ENCODE assay signal across 1 cellular context in genomic region chr10:103193820-103194529, GRCh38.
TF ChIP-seq lines count a peak whose summit lies in the region.

No MANE protein-coding gene starts in this region.

TF ChIP-seq in K562, 482 proteins besides CTCF, POLR2A, EP300 and RAD21 (continued from another document and continues in another):
- TF ChIP-seq AFF4 (CRISPR knock-in tag; IDR thresholded peaks at IDR 0.05), result no peak
- no peak for TF ChIP-seq MXI1 (IDR thresholded peaks at IDR 0.05; ENCODE audit: low read depth, low read length)
- TF ChIP-seq ZNF592 (IDR thresholded peaks at IDR 0.05), result 0 out of 2 replicates have a peak, but pooled peaks have one; percentile 19
- TF ChIP-seq ZBTB2 (IDR thresholded peaks at IDR 0.05), result no peak
- TF ChIP-seq CCNT2 (IDR thresholded peaks at IDR 0.05; ENCODE audit: borderline replicate concordance, extremely low read depth, insufficient read length, low read depth, low read length), result no peak
- peak; percentile 47; the same call in 1 of the 2 replicates for TF ChIP-seq SP1 (CRISPR knock-in tag; IDR thresholded peaks at IDR 0.05)
- no peak for TF ChIP-seq MLX (CRISPR knock-in tag; conservative IDR thresholded peaks at IDR 0.05)
- TF ChIP-seq TEAD4 (IDR thresholded peaks at IDR 0.05; ENCODE audit: low read length), result peak; percentile 84
- no peak for TF ChIP-seq TEAD4 (CRISPR knock-in tag; IDR thresholded peaks at IDR 0.05; ENCODE audit: borderline replicate concordance)
- no peak for TF ChIP-seq MAFG (tag; conservative IDR thresholded peaks at IDR 0.05)
- peak; percentile 50; the same call in 1 of the 2 replicates for TF ChIP-seq SMARCA4 (IDR thresholded peaks at IDR 0.05)
- no peak for TF ChIP-seq ATF4 (CRISPR knock-in tag; IDR thresholded peaks at IDR 0.05)
- TF ChIP-seq ZNF740 (CRISPR knock-in tag; IDR thresholded peaks at IDR 0.05), result no peak
- no peak for TF ChIP-seq ZNF740 (tag; IDR thresholded peaks at IDR 0.05)
- TF ChIP-seq SMARCB1 (IDR thresholded peaks at IDR 0.05; ENCODE audit: insufficient read length, low read depth), result no peak
- no peak for TF ChIP-seq FOXM1 (IDR thresholded peaks at IDR 0.05; ENCODE audit: low read depth)
- no peak for TF ChIP-seq FOXM1 (CRISPR knock-in tag; IDR thresholded peaks at IDR 0.05; ENCODE audit: low read depth)
- no peak for TF ChIP-seq MYC (IDR thresholded peaks at IDR 0.05; ENCODE audit: low read depth, low read length)
- no peak for TF ChIP-seq MYC (CRISPR knock-in tag; IDR thresholded peaks at IDR 0.05; ENCODE audit: borderline replicate concordance, low read depth)
- TF ChIP-seq ZNF280A (IDR thresholded peaks at IDR 0.05; ENCODE audit: low read depth, partially characterized antibody), result no peak
- TF ChIP-seq TAL1 (IDR thresholded peaks at IDR 0.05), result peak; percentile 52; the same call in 1 of the 2 replicates
- TF ChIP-seq HMGXB4 (CRISPR knock-in tag; IDR thresholded peaks at IDR 0.05), result no peak
- no peak for TF ChIP-seq TEAD1 (CRISPR knock-in tag; IDR thresholded peaks at IDR 0.05)
- TF ChIP-seq ZBTB12 (CRISPR knock-in tag; IDR thresholded peaks at IDR 0.05), result no peak
- no peak for TF ChIP-seq ZFP91 (CRISPR knock-in tag; IDR thresholded peaks at IDR 0.05)
- TF ChIP-seq HNRNPK (IDR thresholded peaks at IDR 0.05; ENCODE audit: low read depth, low read length, poor library complexity, severe bottlenecking), result no peak
- no peak for TF ChIP-seq TFAP4 (CRISPR knock-in tag; IDR thresholded peaks at IDR 0.05; ENCODE audit: borderline replicate concordance)
- TF ChIP-seq ATF6 (CRISPR knock-in tag; IDR thresholded peaks at IDR 0.05), result no peak
- TF ChIP-seq HDAC8 (tag; IDR thresholded peaks at IDR 0.05), result no peak
- no peak for TF ChIP-seq POLR2B (IDR thresholded peaks at IDR 0.05; ENCODE audit: low read depth, partially characterized antibody)
- TF ChIP-seq HDAC1 (IDR thresholded peaks at IDR 0.05), result peak in 1 of 2 experiments; percentile 75; a peak in 2 of 4 replicates
- TF ChIP-seq GABPA (tag; conservative IDR thresholded peaks at IDR 0.05; ENCODE audit: low read depth), result no peak
- TF ChIP-seq ZNF263 (CRISPR knock-in tag; IDR thresholded peaks at IDR 0.05; ENCODE audit: borderline replicate concordance), result 0 out of 2 replicates have a peak, but pooled peaks have one; percentile 31
- no peak for TF ChIP-seq RHOXF2B (CRISPR knock-in tag; conservative IDR thresholded peaks at IDR 0.05)
- TF ChIP-seq NCOR1 (IDR thresholded peaks at IDR 0.05), result peak; percentile 65
- peak; percentile 77; the same call in 1 of the 2 replicates for TF ChIP-seq PHF21A (IDR thresholded peaks at IDR 0.05; ENCODE audit: borderline replicate concordance, low read depth)
- TF ChIP-seq PCBP1 (IDR thresholded peaks at IDR 0.05; ENCODE audit: low read depth, low read length, poor library complexity, severe bottlenecking), result no peak
